ENCODE assay signal across 25 cellular contexts in genomic region chr3:83513011-83513410, GRCh38.
"Had no signal": no experiment of that assay in that cellular context is flagged by ENCODE, and none has a peak within 500 bp of the region (broad histone marks: within the 10 kb centered on the region; RNA-seq: fewer than 3 reads in every experiment).

No MANE protein-coding gene starts in this region.

- H3K4me1 ChIP-seq: SJSA1 had no signal

- H3K9me3 ChIP-seq: MG63, SJSA1 had no signal

- H3K27ac ChIP-seq: SJSA1, SK-N-MC had no signal

- DNase-seq: KBM-7; MG63; NCI-H1092; NCI-H1105 treated with DMSO at 0.1 percent for 48 hours; NCI-H1417 treated with DMSO at 0.1 percent for 48 hours; NCI-H146; NCI-H187; NCI-H2029; NCI-H2081 treated with DMSO at 0.1 percent for 48 hours; NCI-H2171; NCI-H226; NCI-H446; NCI-H510A; NCI-H524 treated with DMSO at 0.1 percent for 48 hours; NCI-H69; NCI-H774; NK-92 treated with Interleukin-12 subunit alpha and Interleukin-12 subunit beta, amount 100 ng/mL, for 24 hours; OCI-M1; Right ventricle myocardium superior; RPMI8226; SIG-M5; T-helper 1 cell; T-helper 17 cell had no signal

- H3K4me3 ChIP-seq: MG63, SJSA1, SK-N-MC had no signal

- H3K27me3 ChIP-seq: MG63, SJSA1 had no signal

- H3K36me3 ChIP-seq: MG63, SJSA1 had no signal

- ATAC-seq: T-helper 17 cell had no signal
